ENCODE assay signal across 8 cellular contexts in genomic region chr5:163505475-163506457, GRCh38. TPM values are rescaled to one million over a fixed set of nuclear protein-coding genes. Genes with fewer than 3 reads are reported as not detected.
DNase-seq lines count a peak whose midpoint lies in the region; ATAC-seq and TF ChIP-seq lines count a peak whose summit lies in the region.

Gene MAT2B, plus strand, starts transcription at chr5:163505619. Its CDS starts 68 bp downstream, at chr5:163505687.

- H3K9me3 Mint-ChIP-seq in naive thymus-derived CD8-positive, alpha-beta T cell, result no peaks in the 10 kb centered on the region

- TF ChIP-seq CTCF in LNCAP (IDR thresholded peaks at IDR 0.05), result peak; percentile 55

- H3K27me3 Mint-ChIP-seq in naive thymus-derived CD8-positive, alpha-beta T cell, result no peaks in the 10 kb centered on the region

- DNase-seq in EL (peak; percentile 95), GOT3 (lab: John Stamatoyannopoulos, UW) (peak; percentile 83), RPMI8226 (peak; percentile 97), fibroblast of gingiva (ENCODE audit: low read depth) (peak; percentile 91)
- peak; percentile 90 to 95 for DNase-seq in activated T-helper 1 cell treated with anti-CD3 and anti-CD28 coated beads, Interleukin-2, amount 50 U/mL, for 16 hours (ENCODE audit: low read depth in 1 of 2, low spot score in 1 of 2)
- peak; percentile 93 to 97 (median 96) for DNase-seq in naive thymus-derived CD8-positive, alpha-beta T cell
- peak; percentile 91 to 98 (median 96) for DNase-seq in stimulated activated naive CD4-positive, alpha-beta T cell (lab: John Stamatoyannopoulos, UW)

- peaks cover 15 to 59% (median 52%) of the 10 kb centered on the region in 4 donors for H3K4me1 Mint-ChIP-seq in naive thymus-derived CD8-positive, alpha-beta T cell

- ATAC-seq in naive thymus-derived CD8-positive, alpha-beta T cell, result peak; percentile 88 to 89

- peaks cover 0 to 12% (median 0%) of the 10 kb centered on the region in 3 donors for H3K36me3 Mint-ChIP-seq in naive thymus-derived CD8-positive, alpha-beta T cell

- peak within 1 kb of the TSS; percentile 98 to 100 (median 99) for H3K27ac Mint-ChIP-seq in naive thymus-derived CD8-positive, alpha-beta T cell

- peak within 1 kb of the TSS; percentile 90 to 98 (median 96) for H3K4me3 Mint-ChIP-seq in naive thymus-derived CD8-positive, alpha-beta T cell

- POLR2A ChIA-PET in naive thymus-derived CD8-positive, alpha-beta T cell (lab: Charles Lee), result interaction anchor here (0.5 to 7.3 kb wide), 14 partner anchors 10 to 410 kb away, joined by 3 to 178 read pairs (median 4); partner anchors contain the start of genes CCNG1, HMMR and NUDCD2

RNA-seq across cellular contexts. Expression of gene MAT2B, which starts in this region (rescaled TPM):
- total RNA-seq in naive thymus-derived CD8-positive, alpha-beta T cell, result 100 to 1,000 TPM; 145 to 147 TPM
- polyA plus RNA-seq in naive thymus-derived CD8-positive, alpha-beta T cell, result 100 to 1,000 TPM; 260 to 287 (median 260) TPM

Comparison
In these comparisons a context has a peak if more than half of its experiments do, and no peak if none do; other contexts are left out.
1. Peak in every context shown above with its lines: DNase-seq and ATAC-seq.